In genomic region chr4:70753630-70754029, GRCh38 we compare ENCODE assay signal across 16 cellular contexts.
"Had no signal": no experiment of that assay in that cellular context is flagged by ENCODE, and none has a peak within 500 bp of the region (broad histone marks: within the 10 kb centered on the region; RNA-seq: fewer than 3 reads in every experiment).

No MANE protein-coding gene starts in this region.

- H3K4me3 ChIP-seq: dorsolateral prefrontal cortex, gastroesophageal sphincter, heart right ventricle, lower lobe of right lung, sigmoid colon, transverse colon had no signal

- H3K27ac ChIP-seq: gastroesophageal sphincter, heart right ventricle, lower lobe of right lung, sigmoid colon, transverse colon had no signal

- H3K36me3 ChIP-seq: gastroesophageal sphincter, lower lobe of right lung, sigmoid colon, transverse colon had no signal

- H3K27me3 ChIP-seq: dorsolateral prefrontal cortex, gastroesophageal sphincter, heart right ventricle, sigmoid colon, transverse colon had no signal

- DNase-seq: activated CD4-positive, alpha-beta T cell treated with anti-CD3 and anti-CD28 coated beads, Interleukin-2, amount 50 U/mL, for 1 hour; activated CD4-positive, CD25-positive, alpha-beta regulatory T cell; activated CD8-positive, alpha-beta memory T cell treated with anti-CD3 and anti-CD28 coated beads for 24 hours; activated naive CD4-positive, alpha-beta T cell treated with anti-CD3 and anti-CD28 coated beads, Interleukin-2, amount 50 U/mL, for 16 hours; dorsolateral prefrontal cortex; heart right ventricle; left cardiac atrium; lower lobe of right lung; sigmoid colon; stimulated activated CD4-positive, alpha-beta T cell treated with anti-CD3 and anti-CD28 coated beads, Interleukin-1b, Interleukin-23, amount 100 ng/mL, for 48 hours; transverse colon had no signal

- FAIRE-seq: endometrium, TTC549 had no signal

- H3K9me3 ChIP-seq: gastroesophageal sphincter, heart right ventricle, lower lobe of right lung, sigmoid colon, transverse colon had no signal

- ATAC-seq: gastroesophageal sphincter, heart right ventricle, left cardiac atrium, lower lobe of right lung had no signal

- H3K9me3 Mint-ChIP-seq: neural crest cell had no signal

- H3K4me1 Mint-ChIP-seq: neural crest cell had no signal

- H3K4me3 Mint-ChIP-seq: mesothelial cell of epicardium, neural crest cell had no signal

- H3K4me1 ChIP-seq: lower lobe of right lung had no signal

- H3K27ac Mint-ChIP-seq: mesothelial cell of epicardium had no signal
